Comparison of ENCODE assay signal across 35 cellular contexts in the genomic region with DNA sequence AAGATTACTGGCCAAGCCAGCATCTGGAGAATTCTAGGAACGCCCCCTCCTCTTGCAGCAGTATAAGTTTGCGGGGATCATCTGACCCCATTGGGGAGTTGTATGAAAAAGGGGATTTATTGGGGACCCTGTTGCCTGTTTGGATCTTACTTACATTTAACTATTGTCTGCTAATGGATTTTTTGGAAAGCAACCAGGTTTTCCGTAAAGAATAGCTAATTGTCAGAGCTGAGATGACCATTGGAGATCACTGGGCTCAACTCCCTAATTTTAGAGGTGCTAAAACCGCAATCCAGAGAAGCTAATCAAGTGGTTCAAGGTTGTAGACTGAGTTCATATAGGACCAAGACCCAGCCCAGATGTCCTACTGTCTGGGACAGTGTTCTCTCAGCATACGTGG. TPM values are rescaled to one million over a fixed set of nuclear protein-coding genes. Genes with fewer than 3 reads are reported as not detected.
DNase-seq lines count a peak whose midpoint lies in the region; ATAC-seq and TF ChIP-seq lines count a peak whose summit lies in the region.
"Had no signal": no experiment of that assay in that cellular context is flagged by ENCODE, and none has a peak within 500 bp of the region (broad histone marks: within the 10 kb centered on the region; RNA-seq: fewer than 3 reads in every experiment).

No MANE protein-coding gene starts in this region.

- H3K4me1 ChIP-seq in gastroesophageal sphincter (peaks cover 0 to 60% (median 29%) of the 10 kb centered on the region in 3 donors), transverse colon (peaks cover 24 to 32% (median 30%) of the 10 kb centered on the region in 4 donors)

- no peak for TF ChIP-seq CTCF in gastroesophageal sphincter (IDR thresholded peaks at IDR 0.05)
- no peak for TF ChIP-seq CTCF in transverse colon (IDR thresholded peaks at IDR 0.05)

- TF ChIP-seq POLR2A in gastroesophageal sphincter (IDR thresholded peaks at IDR 0.05) (no peak), transverse colon (IDR thresholded peaks at IDR 0.05) (no peak)

- H3K9me3 ChIP-seq in gastroesophageal sphincter, result no peaks in the 10 kb centered on the region
- H3K9me3 ChIP-seq in transverse colon, result no peaks in the 10 kb centered on the region
- H3K9me3 ChIP-seq: ovary, SJSA1, tibial nerve had no signal

- TF ChIP-seq EP300 in gastroesophageal sphincter (IDR thresholded peaks at IDR 0.05), result no peak
- TF ChIP-seq EP300 in transverse colon (IDR thresholded peaks at IDR 0.05; ENCODE audit: low read depth), result no peak

- H3K27me3 ChIP-seq in gastroesophageal sphincter (no peaks in the 10 kb centered on the region), transverse colon (no peaks in the 10 kb centered on the region)
- H3K27me3 ChIP-seq: ovary, tibial nerve had no signal

- H3K36me3 ChIP-seq in gastroesophageal sphincter, result peaks cover 0 to 9% of the 10 kb centered on the region in 2 donors
- no peaks in the 10 kb centered on the region for H3K36me3 ChIP-seq in transverse colon
- H3K36me3 ChIP-seq: ovary, SJSA1 had no signal

- H3K27ac ChIP-seq in caudate nucleus (ENCODE audit: low read depth, low read length) (peak overlapping the region; percentile 20), gastroesophageal sphincter (peak overlapping the region in 3 of 4 donors; percentile 7 to 75 (median 68)), transverse colon (peak overlapping the region; percentile 16 to 71 (median 66))
- H3K27ac ChIP-seq: C4-2B, SJSA1, VCaP had no signal

- H3K4me3 ChIP-seq in gastroesophageal sphincter (no peak overlapping the region), transverse colon (no peak overlapping the region)
- H3K4me3 ChIP-seq: ovary, SJSA1, skin epidermis, tibial nerve had no signal

- in situ Hi-C loops in transverse colon (cut with MboI; ENCODE audit: low pct_ligation_motif_present in 1 of 4, low pct_unique_long_range_greater_than_20kb in 1 of 4, low sequenced_read_pairs in 3 of 4), result no loop called here

- intact Hi-C loops in transverse colon (cut with DNase I; ENCODE audit: low total_unique reads), result loop anchor here (5.0 kb wide), 1 partner anchor 43 kb away; no protein-coding TSS in a partner anchor

- no peak for DNase-seq in caudate nucleus (lab: John Stamatoyannopoulos, UW)
- DNase-seq in pons (ENCODE audit: low spot score), result peak; percentile 86
- DNase-seq in transverse colon, result no peak
- DNase-seq in activated gamma-delta T cell treated with Interleukin-2 at 50 U/mL for 16 hours, result no peak
- DNase-seq in cortex of kidney (lab: John Stamatoyannopoulos, UW), result no peak
- DNase-seq: activated CD4-positive, alpha-beta T cell treated with anti-CD3 and anti-CD28 coated beads for 36 hours; activated CD8-positive, alpha-beta T cell treated with anti-CD3 and anti-CD28 coated beads for 36 hours; activated naive CD4-positive, alpha-beta T cell treated with anti-CD3 and anti-CD28 coated beads, Interleukin-2, amount 50 U/mL, for 16 hours; DMS79 treated with DMSO at 0.1 percent for 48 hours; effector memory CD8-positive, alpha-beta T cell; GF-D8; head of caudate nucleus; islet precursor cell; KBM-7; natural killer cell; NCI-H1092 treated with DMSO at 0.1 percent for 48 hours; NCI-H187; retina; stimulated activated naive B cell treated with anti-CD40 and anti-IgM and Interleukin-4, amounts not matched to agents 10 μg/mL and 1 μg/mL and 100 μg/mL, for 72 hours; T-helper 9 cell had no signal

- ATAC-seq in gastroesophageal sphincter (no peak), GM18861 (IDR thresholded peaks at IDR 0.05; ENCODE audit: unreplicated experiment) (no peak)
- ATAC-seq: activated CD4-positive, alpha-beta T cell treated with anti-CD3 and anti-CD28 coated beads for 36 hours; activated CD8-positive, alpha-beta T cell treated with anti-CD3 and anti-CD28 coated beads for 36 hours; activated T-helper 17 cell treated with anti-CD3 and anti-CD28 coated beads, Interleukin-2, amount 50 U/mL, for 72 hours; effector memory CD8-positive, alpha-beta T cell; natural killer cell; stimulated activated naive B cell treated with anti-CD40 and anti-IgM and Interleukin-4, amounts not matched to agents 10 μg/mL and 1 μg/mL and 100 μg/mL, for 72 hours had no signal

- WGBS in gastroesophageal sphincter (ENCODE audit: low coverage in 1 of 2), 2 donors, result 84 to 93% methylated on average over 3 to 4 of the region's 5 CpGs
- 67 to 74% methylated on average over 3 to 5 of the region's 5 CpGs for WGBS in transverse colon (ENCODE audit: low coverage in 1 of 2), 2 donors

RNA-seq across cellular contexts. Expression of gene HTRA1, which starts 38.8 kb away (rescaled TPM):
- 100 to 1,000 TPM; 107 to 137 (median 111) TPM for total RNA-seq in gastroesophageal sphincter
- 100 to 1,000 TPM in 1 of 4 donors, 10 to 100 TPM in 2, 1 to 10 TPM in 1; 7.9 to 103 (median 31.2) TPM for total RNA-seq in transverse colon
- total RNA-seq: activated CD4-positive, alpha-beta T cell treated with anti-CD3 and anti-CD28 coated beads for 36 hours; activated CD8-positive, alpha-beta T cell treated with anti-CD3 and anti-CD28 coated beads for 36 hours; activated T-helper 17 cell treated with anti-CD3 and anti-CD28 coated beads, Interleukin-2, amount 50 U/mL, for 72 hours; natural killer cell had no signal

RNA-seq across cellular contexts. Expression of gene ARMS2, which starts 45.7 kb away (rescaled TPM):
- not detected for total RNA-seq in gastroesophageal sphincter
- total RNA-seq in transverse colon, result not detected
- total RNA-seq: activated CD4-positive, alpha-beta T cell treated with anti-CD3 and anti-CD28 coated beads for 36 hours; activated CD8-positive, alpha-beta T cell treated with anti-CD3 and anti-CD28 coated beads for 36 hours; activated T-helper 17 cell treated with anti-CD3 and anti-CD28 coated beads, Interleukin-2, amount 50 U/mL, for 72 hours; epithelial cell of proximal tubule; fibroblast of villous mesenchyme; M059J; mononuclear cell; natural killer cell; NCI-H460; ovary; RPMI7951; SJSA1; tibial nerve had no signal
